Comparison of ENCODE assay signal across 8 cellular contexts in the genomic region with DNA sequence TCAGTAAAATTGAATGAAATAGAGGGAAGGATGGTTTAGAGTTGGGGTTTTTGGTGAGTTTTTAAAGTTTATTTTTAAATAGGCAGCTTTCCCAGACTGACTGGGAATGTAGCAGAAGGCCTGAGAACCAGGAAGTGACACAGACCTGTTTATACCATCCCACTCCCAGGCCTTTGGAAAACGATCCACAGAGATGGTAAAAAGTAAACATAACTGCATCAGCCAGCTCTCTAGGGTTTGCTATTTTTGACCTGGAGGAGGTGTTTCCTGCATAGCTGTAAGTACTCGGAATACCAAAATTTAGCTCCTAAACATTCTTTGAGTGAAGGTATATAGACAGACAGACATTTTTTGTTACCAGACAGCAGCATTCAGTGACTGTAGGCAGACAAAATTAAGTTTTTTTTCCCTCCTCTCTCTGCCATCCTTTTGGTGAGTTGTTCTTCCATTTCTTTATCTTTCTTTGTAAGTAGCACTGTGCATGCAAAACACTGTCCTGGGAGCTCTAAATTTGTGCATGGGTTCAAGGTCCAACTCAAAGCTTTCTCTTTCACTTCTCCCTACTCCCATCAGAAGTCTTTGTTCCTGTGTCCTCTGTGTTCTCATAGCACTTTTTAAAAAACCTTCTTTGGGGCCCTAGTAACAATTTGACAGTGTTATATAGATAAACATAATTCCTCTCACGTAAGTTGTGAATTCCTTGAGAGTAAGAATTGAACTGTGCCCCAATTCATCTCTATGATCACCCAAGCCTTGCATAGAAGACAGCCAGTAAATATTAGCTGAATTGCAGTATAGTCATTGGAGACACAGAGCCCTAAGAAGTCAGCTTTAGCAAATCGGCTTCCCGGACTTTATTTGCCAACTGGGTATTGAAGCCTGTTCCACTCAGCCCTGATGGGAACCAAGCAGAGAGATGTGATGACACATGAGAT. TPM values are rescaled to one million over a fixed set of nuclear protein-coding genes. Genes with fewer than 3 reads are reported as not detected.
DNase-seq lines count a peak whose midpoint lies in the region; ATAC-seq lines count a peak whose summit lies in the region.

No MANE protein-coding gene starts in this region.

- 13% methylated on average over 5 of the region's 5 CpGs for WGBS in urinary bladder

- peaks cover 71% of the 10 kb centered on the region for H3K4me1 Mint-ChIP-seq in T-helper 1 cell treated with Interleukin-12 subunit alpha and Interleukin-12 subunit beta and Interleukin-4 antibody, amounts not matched to agents 30 μg/mL and 1 μg/mL, for 36 hours (ENCODE audit: low read depth)
- H3K4me1 Mint-ChIP-seq in activated naive CD8-positive, alpha-beta T cell treated with anti-CD3 and anti-CD28 coated beads for 36 hours = peaks cover 65% of the 10 kb centered on the region

- H3K27me3 Mint-ChIP-seq in T-helper 1 cell treated with Interleukin-12 subunit alpha and Interleukin-12 subunit beta and Interleukin-4 antibody, amounts not matched to agents 30 μg/mL and 1 μg/mL, for 36 hours (ENCODE audit: low read depth) = no peaks in the 10 kb centered on the region
- no peaks in the 10 kb centered on the region for H3K27me3 Mint-ChIP-seq in activated naive CD8-positive, alpha-beta T cell treated with anti-CD3 and anti-CD28 coated beads for 36 hours

- H3K4me3 Mint-ChIP-seq in T-helper 1 cell treated with Interleukin-12 subunit alpha and Interleukin-12 subunit beta and Interleukin-4 antibody, amounts not matched to agents 30 μg/mL and 1 μg/mL, for 36 hours = peak overlapping the region; percentile 16
- peak overlapping the region; percentile 2 for H3K4me3 Mint-ChIP-seq in activated naive CD8-positive, alpha-beta T cell treated with anti-CD3 and anti-CD28 coated beads for 36 hours

- H3K4me3 ChIP-seq in urinary bladder (ENCODE audit: low read depth, low read length) = no peak overlapping the region

- ATAC-seq in GM21576 (IDR thresholded peaks at IDR 0.05; ENCODE audit: unreplicated experiment) = no peak

- H3K4me1 ChIP-seq in urinary bladder (ENCODE audit: insufficient read depth) = peaks cover 4% of the 10 kb centered on the region

- peak overlapping the region; percentile 60 for H3K27ac Mint-ChIP-seq in T-helper 1 cell treated with Interleukin-12 subunit alpha and Interleukin-12 subunit beta and Interleukin-4 antibody, amounts not matched to agents 30 μg/mL and 1 μg/mL, for 36 hours
- H3K27ac Mint-ChIP-seq in activated naive CD8-positive, alpha-beta T cell treated with anti-CD3 and anti-CD28 coated beads for 36 hours = no peak overlapping the region

- no peaks in the 10 kb centered on the region for H3K36me3 ChIP-seq in urinary bladder (ENCODE audit: insufficient read depth)

- no peaks in the 10 kb centered on the region for H3K9me3 Mint-ChIP-seq in T-helper 1 cell treated with Interleukin-12 subunit alpha and Interleukin-12 subunit beta and Interleukin-4 antibody, amounts not matched to agents 30 μg/mL and 1 μg/mL, for 36 hours
- H3K9me3 Mint-ChIP-seq in activated naive CD8-positive, alpha-beta T cell treated with anti-CD3 and anti-CD28 coated beads for 36 hours = no peaks in the 10 kb centered on the region

- DNase-seq in T-helper 1 cell (no peak), HT1080 (ENCODE audit: low read depth) (peak; percentile 86), left kidney (ENCODE audit: low read depth, low spot score) (peak; percentile 53), ecto neural progenitor cell (ENCODE audit: low spot score) (no peak)
- no peak for DNase-seq in activated naive CD8-positive, alpha-beta T cell treated with anti-CD3 and anti-CD28 coated beads for 36 hours

- peak overlapping the region; percentile 63 for H3K27ac ChIP-seq in urinary bladder (ENCODE audit: low read depth)

- H3K36me3 Mint-ChIP-seq in T-helper 1 cell treated with Interleukin-12 subunit alpha and Interleukin-12 subunit beta and Interleukin-4 antibody, amounts not matched to agents 30 μg/mL and 1 μg/mL, for 36 hours (ENCODE audit: low read depth) = peaks cover 18% of the 10 kb centered on the region
- H3K36me3 Mint-ChIP-seq in activated naive CD8-positive, alpha-beta T cell treated with anti-CD3 and anti-CD28 coated beads for 36 hours = peaks cover 36% of the 10 kb centered on the region

RNA-seq across cellular contexts. Expression of gene SUSD6, which starts 37.4 kb away (rescaled TPM):
- 2.7 and 4.3 TPM in 2 replicates for total RNA-seq in HT1080 (2014; rRNA removed; shearing (Covaris generic))
- 6.8 and 8.2 TPM in 2 replicates for polyA plus RNA-seq in HT1080 (2015; cell fraction: cytosol; rRNA removed)
- 16.3 and 18.7 TPM in 2 replicates for polyA plus RNA-seq in HT1080 (2015; cell fraction: nucleus; rRNA removed)
- total RNA-seq in activated naive CD8-positive, alpha-beta T cell treated with anti-CD3 and anti-CD28 coated beads for 36 hours = 10 to 100 TPM; 26.3 TPM
- 12.5 TPM for total RNA-seq in urinary bladder
- polyA plus RNA-seq in urinary bladder = 20.0 TPM

Comparison
In these comparisons a context has a peak if more than half of its experiments do, and no peak if none do; other contexts are left out.
1. DNase-seq: peak in HT1080 (single experiment) and left kidney (single experiment); none in T-helper 1 cell (0 of 5), activated naive CD8-positive, alpha-beta T cell treated with anti-CD3 and anti-CD28 coated beads for 36 hours (single experiment) and ecto neural progenitor cell (single experiment).